ENCODE assay signal across 31 cellular contexts in the genomic region with DNA sequence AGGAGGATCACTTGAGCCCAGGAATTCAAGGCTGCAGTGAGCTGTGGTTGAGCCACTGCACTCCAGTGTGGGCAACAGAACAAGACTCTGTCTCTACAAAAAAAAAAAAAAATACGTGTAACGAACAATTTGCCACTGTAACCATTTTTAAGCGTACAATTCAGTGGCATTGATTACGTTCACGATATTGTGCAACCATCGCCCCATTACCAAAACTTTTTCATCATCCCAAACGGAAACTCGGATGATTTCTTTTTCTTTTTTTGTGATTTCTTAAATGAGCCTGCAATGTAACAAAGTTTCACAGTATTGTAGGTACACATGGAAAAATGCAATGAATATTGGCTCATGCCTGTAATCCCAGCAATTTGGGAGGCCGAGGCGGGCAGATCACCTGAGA. TPM values are rescaled to one million over a fixed set of nuclear protein-coding genes. Genes with fewer than 3 reads are reported as not detected.
DNase-seq lines count a peak whose midpoint lies in the region; ATAC-seq, FAIRE-seq and TF ChIP-seq lines count a peak whose summit lies in the region.
"Had no signal": no experiment of that assay in that cellular context is flagged by ENCODE, and none has a peak within 500 bp of the region (broad histone marks: within the 10 kb centered on the region; RNA-seq: fewer than 3 reads in every experiment).

No MANE protein-coding gene starts in this region.

- peaks cover 5% of the 10 kb centered on the region for H3K4me1 Mint-ChIP-seq in endodermal cell

- H3K4me2 ChIP-seq in HepG2 (ENCODE audit: low read depth, low read length) (no peak overlapping the region), K562 (ENCODE audit: insufficient read depth, low read length) (no peak overlapping the region)
- H3K4me2 ChIP-seq: BLaER1 had no signal

- DNase-seq in HepG2 (ENCODE audit: low spot score) = no peak
- DNase-seq in right lobe of liver = no peak
- DNase-seq in K562 (ENCODE audit: extremely low read depth in 1 of 4, low spot score in 3 of 4) = no peak
- no peak for DNase-seq in endodermal cell
- DNase-seq in tibial artery = no peak
- DNase-seq: 8988T; ACHN; BE2C; CD4-positive, alpha-beta memory T cell; CD4-positive, CD25-positive, alpha-beta regulatory T cell; CD8-positive, alpha-beta memory T cell; COR-L47; DMS 273 treated with DMSO at 0.1 percent for 48 hours; DMS153; DMS53; DMS79; DND-41; EL; GDM1 had no signal

- no peak overlapping the region for H3K4me3 Mint-ChIP-seq in endodermal cell
- H3K4me3 Mint-ChIP-seq: CD14-positive monocyte; CD4-positive, alpha-beta memory T cell; CD4-positive, CD25-positive, alpha-beta regulatory T cell; CD8-positive, alpha-beta memory T cell had no signal

- H3K27me3 Mint-ChIP-seq in endodermal cell (ENCODE audit: insufficient read depth) = no peaks in the 10 kb centered on the region

- POLR2A ChIA-PET in HepG2 (lab: Yijun Ruan, JAX) = no interaction called here
- POLR2A ChIA-PET in K562 (lab: Yijun Ruan, JAX) = no interaction called here

- H3K4me3 ChIP-seq in HepG2 (replicated peaks in 1 of 3; ENCODE audit: insufficient read depth in 1 of 3, low read depth in 2 of 3, low read length in 3 of 3) = no peak overlapping the region
- H3K4me3 ChIP-seq in right lobe of liver = no peak overlapping the region
- no peak overlapping the region for H3K4me3 ChIP-seq in K562
- no peak overlapping the region for H3K4me3 ChIP-seq in endodermal cell (ENCODE audit: low read length)
- H3K4me3 ChIP-seq in tibial artery = no peak overlapping the region
- H3K4me3 ChIP-seq: BLaER1, GM12878 had no signal

- H3K9me3 ChIP-seq in HepG2 (ENCODE audit: low read length) = no peaks in the 10 kb centered on the region
- H3K9me3 ChIP-seq in right lobe of liver = no peaks in the 10 kb centered on the region
- H3K9me3 ChIP-seq in K562 (replicated peaks; ENCODE audit: control insufficient read depth, insufficient read depth, low read depth, low read length) = no peaks in the 10 kb centered on the region; the same call in 1 of the 2 replicates
- H3K9me3 ChIP-seq in endodermal cell (ENCODE audit: control insufficient read depth, low read length) = no peaks in the 10 kb centered on the region
- H3K9me3 ChIP-seq in tibial artery = no peaks in the 10 kb centered on the region
- H3K9me3 ChIP-seq: BE2C, BLaER1 had no signal

- no peak for ATAC-seq in HepG2
- ATAC-seq in right lobe of liver = no peak
- no peak for ATAC-seq in K562
- no peak for ATAC-seq in GM19351 (IDR thresholded peaks at IDR 0.05; ENCODE audit: unreplicated experiment)
- no peak for ATAC-seq in HG02610 (IDR thresholded peaks at IDR 0.05; ENCODE audit: unreplicated experiment)
- ATAC-seq: GM12878 had no signal

- no peaks in the 10 kb centered on the region for H3K9me1 ChIP-seq in K562 (ENCODE audit: control insufficient read depth, insufficient read depth, low read length)

- peaks cover 3% of the 10 kb centered on the region for H3K9me3 Mint-ChIP-seq in endodermal cell
- H3K9me3 Mint-ChIP-seq: CD4-positive, alpha-beta memory T cell; CD4-positive, CD25-positive, alpha-beta regulatory T cell; CD8-positive, alpha-beta memory T cell had no signal

- H3K36me3 Mint-ChIP-seq in endodermal cell (ENCODE audit: low read depth) = no peaks in the 10 kb centered on the region
- H3K36me3 Mint-ChIP-seq: CD14-positive monocyte; CD4-positive, alpha-beta memory T cell; CD4-positive, CD25-positive, alpha-beta regulatory T cell; CD8-positive, alpha-beta memory T cell had no signal

- peaks cover 27% of the 10 kb centered on the region for H3K4me1 ChIP-seq in HepG2 (ENCODE audit: insufficient read depth, low read length)
- H3K4me1 ChIP-seq in right lobe of liver = no peaks in the 10 kb centered on the region
- H3K4me1 ChIP-seq in K562 (replicated peaks in 1 of 2; ENCODE audit: control insufficient read depth in 2 of 2, insufficient read depth in 2 of 2, low read length in 2 of 2) = peaks cover 0 to 20% of the 10 kb centered on the region in 2 experiments; a peak in 2 of 5 replicates
- no peaks in the 10 kb centered on the region for H3K4me1 ChIP-seq in endodermal cell (ENCODE audit: control insufficient read depth, insufficient read depth, low read length)
- peaks cover 0 to 8% (median 0%) of the 10 kb centered on the region in 4 donors for H3K4me1 ChIP-seq in tibial artery

- FAIRE-seq in HepG2 (lab: Jason Lieb, UNC) (no peak), K562 (lab: Jason Lieb, UNC) (no peak)
- FAIRE-seq: A204.1, GM12878, GM12892, GM18507 had no signal

- 53% methylated on average over 10 of the region's 10 CpGs for WGBS in HepG2 (ENCODE audit: low lambda C conversion rate)
- 78% methylated on average over 10 of the region's 10 CpGs for WGBS in right lobe of liver (ENCODE audit: insufficient coverage, low coverage, low lambda C conversion rate, missing lambda C conversion rate)
- 20% methylated on average over 10 of the region's 10 CpGs for WGBS in K562 (ENCODE audit: insufficient coverage, low coverage, missing lambda C conversion rate)
- 94% methylated on average over 8 to 10 of the region's 10 CpGs for WGBS in endodermal cell (ENCODE audit: insufficient coverage in 1 of 2, insufficient read length in 1 of 2), 2 experiments

- no peak overlapping the region for H3K27ac Mint-ChIP-seq in endodermal cell
- H3K27ac Mint-ChIP-seq: CD14-positive monocyte; CD4-positive, alpha-beta memory T cell; CD4-positive, CD25-positive, alpha-beta regulatory T cell; CD8-positive, alpha-beta memory T cell had no signal

- TF ChIP-seq RAD21 in HepG2 (CRISPR knock-in tag; IDR thresholded peaks at IDR 0.05) (no peak), K562 (CRISPR knock-in tag; conservative IDR thresholded peaks at IDR 0.05 in 1 of 2, IDR thresholded peaks at IDR 0.05 in 1 of 2) (no peak)

- H3K9ac ChIP-seq in HepG2 (ENCODE audit: insufficient read depth, low read depth, low read length) (no peak overlapping the region), K562 (ENCODE audit: insufficient read depth in 1 of 2, low read depth in 2 of 2, low read length in 2 of 2) (no peak overlapping the region), endodermal cell (ENCODE audit: extremely low read depth, low read length, poor library complexity, severe bottlenecking) (no peak overlapping the region)
- H3K9ac ChIP-seq: BLaER1 had no signal

- in situ Hi-C loops in HepG2 (cut with HindIII; ENCODE audit: extremely low pct_ligation_motif_present, low pct_unique_long_range_greater_than_20kb) (no loop called here), K562 (cut with MboI) (no loop called here)

- H3K36me3 ChIP-seq in HepG2 (replicated peaks in 1 of 2; ENCODE audit: control insufficient read depth in 1 of 2, insufficient read depth in 2 of 2, low read length in 2 of 2) = no peaks in the 10 kb centered on the region
- H3K36me3 ChIP-seq in right lobe of liver = no peaks in the 10 kb centered on the region
- H3K36me3 ChIP-seq in K562 (ENCODE audit: control insufficient read depth, insufficient read depth, low read length) = no peaks in the 10 kb centered on the region
- H3K36me3 ChIP-seq in endodermal cell (ENCODE audit: control insufficient read depth, insufficient read depth, low read length) = no peaks in the 10 kb centered on the region
- no peaks in the 10 kb centered on the region for H3K36me3 ChIP-seq in tibial artery
- H3K36me3 ChIP-seq: BE2C, BLaER1 had no signal

- H3K27me3 ChIP-seq in HepG2 (ENCODE audit: control insufficient read depth in 1 of 2, insufficient read depth in 2 of 2, low read length in 2 of 2) (peaks cover 4 to 16% of the 10 kb centered on the region in 2 experiments; a peak in 4 of 5 replicates), right lobe of liver (no peaks in the 10 kb centered on the region), K562 (ENCODE audit: control insufficient read depth in 2 of 2, insufficient read depth in 2 of 2, low read length in 2 of 2) (peaks cover 2 to 25% of the 10 kb centered on the region in 2 experiments; a peak in 4 of 5 replicates), endodermal cell (ENCODE audit: control insufficient read depth, insufficient read depth, low read length, poor library complexity, severe bottlenecking) (no peaks in the 10 kb centered on the region), tibial artery (peaks cover 0 to 30% of the 10 kb centered on the region in 2 donors)
- H3K27me3 ChIP-seq: BE2C, BLaER1 had no signal

- TF ChIP-seq POLR2A in HepG2 (IDR thresholded peaks at IDR 0.05; ENCODE audit: insufficient read depth in 1 of 2, low read depth in 2 of 2, low read length in 2 of 2) = no peak
- no peak for TF ChIP-seq POLR2A in right lobe of liver (IDR thresholded peaks at IDR 0.05)
- TF ChIP-seq POLR2A in K562 (conservative IDR thresholded peaks at IDR 0.05) = no peak

- TF ChIP-seq EP300 in HepG2 (IDR thresholded peaks at IDR 0.05; ENCODE audit: low read depth in 2 of 2, low read length in 2 of 2) = no peak
- TF ChIP-seq EP300 in HepG2 (CRISPR knock-in tag; IDR thresholded peaks at IDR 0.05; ENCODE audit: borderline replicate concordance) = no peak
- no peak for TF ChIP-seq EP300 in K562 (IDR thresholded peaks at IDR 0.05; ENCODE audit: low read length)

- intact Hi-C loops in HepG2 (cut with micrococcal nuclease; ENCODE audit: unreplicated experiment) (no loop called here), right lobe of liver (cut with DNase I) (no loop called here), K562 (cut with micrococcal nuclease) (no loop called here), tibial artery (cut with DNase I; ENCODE audit: low total_unique reads) (no loop called here)

- TF ChIP-seq CTCF in HepG2 (CRISPR knock-in tag; IDR thresholded peaks at IDR 0.05) (no peak), right lobe of liver (IDR thresholded peaks at IDR 0.05) (no peak), K562 (IDR thresholded peaks at IDR 0.05 in 2 of 3, conservative IDR thresholded peaks at IDR 0.05 in 1 of 3; ENCODE audit: insufficient read depth in 2 of 3, low read depth in 1 of 3, low read length in 3 of 3) (no peak), endodermal cell (conservative IDR thresholded peaks at IDR 0.05) (no peak), tibial artery (IDR thresholded peaks at IDR 0.05) (no peak)

- no peak overlapping the region for H3K27ac ChIP-seq in HepG2 (ENCODE audit: extremely low read length, insufficient read depth, low read length)
- no peak overlapping the region for H3K27ac ChIP-seq in right lobe of liver
- H3K27ac ChIP-seq in K562 (ENCODE audit: extremely low read depth, low read depth, low read length) = no peak overlapping the region
- peak overlapping the region; percentile 93 for H3K27ac ChIP-seq in endodermal cell (ENCODE audit: low read depth, low read length)
- H3K27ac ChIP-seq in tibial artery = no peak overlapping the region
- H3K27ac ChIP-seq: BLaER1 had no signal

- H4K20me1 ChIP-seq in HepG2 (ENCODE audit: insufficient read depth, low read length) (no peaks in the 10 kb centered on the region), K562 (replicated peaks; ENCODE audit: control insufficient read depth, insufficient read depth, low read length) (peaks cover 3% of the 10 kb centered on the region; the same call in 1 of the 2 replicates)
- H4K20me1 ChIP-seq: BLaER1 had no signal

- BruUV-seq in HepG2 (replicated peaks; lab: Mats Ljungman, UMichigan) (no TSS peak), K562 (replicated peaks; lab: Mats Ljungman, UMichigan) (no TSS peak)

- CTCF ChIA-PET in HepG2 (lab: Yijun Ruan, JAX; ENCODE audit: low intra/inter-chr PET ratio, low total read pairs) (interaction anchor here (2.2 kb wide), 1 partner anchor 15 kb away, joined by 6 read pairs; no protein-coding TSS in a partner anchor), K562 (lab: Yijun Ruan, JAX; ENCODE audit: low intra/inter-chr PET ratio) (no interaction called here)

- H2AFZ ChIP-seq in HepG2 (ENCODE audit: low read length) (no peak overlapping the region), K562 (ENCODE audit: low read depth, low read length) (no peak overlapping the region)

- no peaks in the 10 kb centered on the region for H3K79me2 ChIP-seq in HepG2 (ENCODE audit: insufficient read depth, low read length)
- H3K79me2 ChIP-seq in K562 (ENCODE audit: control insufficient read depth, insufficient read depth, low read length) = no peaks in the 10 kb centered on the region

RNA-seq across cellular contexts. Expression of a gene that starts 9.5 kb away (rescaled TPM):
- not detected in 2 replicates for total RNA-seq in HepG2 (2016; rRNA removed; fragmentation: Illumina TruSeq; extraction: Trizol)
- total RNA-seq in HepG2 (2016; cell fraction: cytosol; rRNA removed; fragmentation: Illumina TruSeq; extraction: Trizol; ENCODE audit: low read depth) = not detected in 2 replicates
- not detected in 2 replicates for total RNA-seq in HepG2 (2016; cell fraction: insoluble cytoplasmic fraction; rRNA removed; fragmentation: Illumina TruSeq; extraction: Trizol)
- not detected in 2 replicates for total RNA-seq in HepG2 (2016; cell fraction: membrane; rRNA removed; fragmentation: Illumina TruSeq; extraction: Trizol)
- not detected in 2 replicates for total RNA-seq in HepG2 (2016; cell fraction: nucleus; rRNA removed; fragmentation: Illumina TruSeq; extraction: Trizol)
- polyA plus RNA-seq in HepG2 (2011; rRNA removed) = not detected in 2 replicates
- not detected in 2 replicates for polyA plus RNA-seq in HepG2 (2011; cell fraction: cytosol; rRNA removed)
- polyA plus RNA-seq in HepG2 (2011; cell fraction: nucleus; rRNA removed) = not detected in 2 replicates
- polyA plus RNA-seq in HepG2 (2012) = not detected in 2 replicates
- polyA plus RNA-seq in HepG2 (2016; cell fraction: cytosol; fragmentation: Illumina TruSeq; extraction: Trizol; ENCODE audit: low read depth) = not detected in 2 replicates
- polyA plus RNA-seq in HepG2 (2016; cell fraction: insoluble cytoplasmic fraction; fragmentation: Illumina TruSeq; extraction: Trizol; ENCODE audit: low read depth) = not detected in 2 replicates
- polyA plus RNA-seq in HepG2 (2016; cell fraction: membrane; fragmentation: Illumina TruSeq; extraction: Trizol; ENCODE audit: low read depth) = not detected in 2 replicates
- not detected in 2 replicates for polyA plus RNA-seq in HepG2 (2016; cell fraction: nucleus; fragmentation: Illumina TruSeq; extraction: Trizol; ENCODE audit: insufficient read depth, low read depth)
- not detected in 2 replicates for polyA minus RNA-seq in HepG2 (2011; rRNA and poly(A)+ RNA removed; ENCODE audit: low replicate concordance)
- polyA minus RNA-seq in HepG2 (2011; cell fraction: cytosol; rRNA and poly(A)+ RNA removed) = not detected in 2 replicates
- polyA minus RNA-seq in HepG2 (2011; cell fraction: nucleus; rRNA and poly(A)+ RNA removed) = not detected in 2 replicates
- not detected for total RNA-seq in right lobe of liver
- not detected in 2 replicates for total RNA-seq in K562 (2011; cell fraction: chromatin; rRNA removed; ENCODE audit: low replicate concordance)
- total RNA-seq in K562 (2011; cell fraction: nucleolus; rRNA removed) = not detected in 2 replicates
- not detected in 2 replicates for total RNA-seq in K562 (2011; cell fraction: nucleoplasm; rRNA removed)
- not detected in 2 replicates for total RNA-seq in K562 (2014; rRNA removed)
- not detected in 2 replicates for total RNA-seq in K562 (2014; rRNA removed; fragmentation: Illumina TruSeq; extraction: Trizol)
- total RNA-seq in K562 (2015; rRNA removed; fragmentation: Illumina TruSeq; extraction: Trizol) = not detected in 2 replicates
- total RNA-seq in K562 (2021) = not detected in 2 replicates
- polyA plus RNA-seq in K562 (2011; rRNA removed) = not detected in 2 replicates
- not detected in 2 replicates for polyA plus RNA-seq in K562 (2011; cell fraction: cytosol; rRNA removed)
- polyA plus RNA-seq in K562 (2011; cell fraction: nucleus; rRNA removed) = not detected in 2 replicates
- polyA plus RNA-seq in K562 (2012) = not detected in 2 replicates
- not detected in 2 replicates for polyA plus RNA-seq in K562 (2014; fragmentation: Illumina TruSeq; extraction: Trizol)
- polyA plus RNA-seq in K562 (2014; fragmentation: Nextera tagmentation; extraction: Ambion mirVana) = not detected
- not detected in 2 replicates for polyA plus RNA-seq in K562 (2014; rRNA removed)
- polyA minus RNA-seq in K562 (2011; rRNA and poly(A)+ RNA removed) = not detected in 2 replicates
- polyA minus RNA-seq in K562 (2011; cell fraction: cytosol; rRNA and poly(A)+ RNA removed) = not detected in 2 replicates
- not detected in 2 replicates for polyA minus RNA-seq in K562 (2011; cell fraction: nucleus; rRNA and poly(A)+ RNA removed)
- total RNA-seq in endodermal cell = not detected
- polyA plus RNA-seq in endodermal cell (2013, experiment 1 of 2) = not detected
- polyA plus RNA-seq in endodermal cell (2013, experiment 2 of 2) = not detected
- total RNA-seq: A673; CD4-positive, alpha-beta memory T cell; CD4-positive, CD25-positive, alpha-beta regulatory T cell; CD8-positive, alpha-beta memory T cell; Daoy; G401; GM12878 had no signal
- polyA plus RNA-seq: AG04450; CD14-positive monocyte; CD4-positive, alpha-beta memory T cell; CD4-positive, CD25-positive, alpha-beta regulatory T cell; CD8-positive, alpha-beta memory T cell; GM12878 had no signal

RNA-seq across cellular contexts. Expression of a gene that starts 52.9 kb away (rescaled TPM):
- total RNA-seq in HepG2 (2016; rRNA removed; fragmentation: Illumina TruSeq; extraction: Trizol) = 0.44 TPM in 1 of 2 replicates, not detected in the other
- total RNA-seq in HepG2 (2016; cell fraction: cytosol; rRNA removed; fragmentation: Illumina TruSeq; extraction: Trizol; ENCODE audit: low read depth) = not detected in 2 replicates
- 0.18 and 0.80 TPM in 2 replicates for total RNA-seq in HepG2 (2016; cell fraction: insoluble cytoplasmic fraction; rRNA removed; fragmentation: Illumina TruSeq; extraction: Trizol)
- total RNA-seq in HepG2 (2016; cell fraction: membrane; rRNA removed; fragmentation: Illumina TruSeq; extraction: Trizol) = 0.22 and 0.24 TPM in 2 replicates
- total RNA-seq in HepG2 (2016; cell fraction: nucleus; rRNA removed; fragmentation: Illumina TruSeq; extraction: Trizol) = 0.19 and 0.81 TPM in 2 replicates
- 1.5 and 1.6 TPM in 2 replicates for polyA plus RNA-seq in HepG2 (2011; rRNA removed)
- 1.1 and 2.1 TPM in 2 replicates for polyA plus RNA-seq in HepG2 (2011; cell fraction: cytosol; rRNA removed)
- 3.6 and 4.6 TPM in 2 replicates for polyA plus RNA-seq in HepG2 (2011; cell fraction: nucleus; rRNA removed)
- 0.72 and 1.2 TPM in 2 replicates for polyA plus RNA-seq in HepG2 (2012)
- 0.07 and 0.11 TPM in 2 replicates for polyA plus RNA-seq in HepG2 (2016; cell fraction: cytosol; fragmentation: Illumina TruSeq; extraction: Trizol; ENCODE audit: low read depth)
- 0.16 TPM in 1 of 2 replicates, not detected in the other for polyA plus RNA-seq in HepG2 (2016; cell fraction: insoluble cytoplasmic fraction; fragmentation: Illumina TruSeq; extraction: Trizol; ENCODE audit: low read depth)
- polyA plus RNA-seq in HepG2 (2016; cell fraction: membrane; fragmentation: Illumina TruSeq; extraction: Trizol; ENCODE audit: low read depth) = 0.12 and 0.18 TPM in 2 replicates
- 0.70 and 1.00 TPM in 2 replicates for polyA plus RNA-seq in HepG2 (2016; cell fraction: nucleus; fragmentation: Illumina TruSeq; extraction: Trizol; ENCODE audit: insufficient read depth, low read depth)
- polyA minus RNA-seq in HepG2 (2011; rRNA and poly(A)+ RNA removed; ENCODE audit: low replicate concordance) = 3.4 and 11.1 TPM in 2 replicates
- 1.5 TPM in 2 replicates for polyA minus RNA-seq in HepG2 (2011; cell fraction: cytosol; rRNA and poly(A)+ RNA removed)
- polyA minus RNA-seq in HepG2 (2011; cell fraction: nucleus; rRNA and poly(A)+ RNA removed) = 2.4 and 4.6 TPM in 2 replicates
- total RNA-seq in right lobe of liver = 1 to 10 TPM; 1.0 to 4.3 (median 1.7) TPM
- 0.76 and 4.3 TPM in 2 replicates for total RNA-seq in K562 (2011; cell fraction: chromatin; rRNA removed; ENCODE audit: low replicate concordance)
- 3.6 and 4.7 TPM in 2 replicates for total RNA-seq in K562 (2011; cell fraction: nucleolus; rRNA removed)
- 2.0 and 2.1 TPM in 2 replicates for total RNA-seq in K562 (2011; cell fraction: nucleoplasm; rRNA removed)
- 0.49 and 0.73 TPM in 2 replicates for total RNA-seq in K562 (2014; rRNA removed)
- 0.18 and 0.22 TPM in 2 replicates for total RNA-seq in K562 (2014; rRNA removed; fragmentation: Illumina TruSeq; extraction: Trizol)
- 0.25 and 0.30 TPM in 2 replicates for total RNA-seq in K562 (2015; rRNA removed; fragmentation: Illumina TruSeq; extraction: Trizol)
- total RNA-seq in K562 (2021) = 0.81 and 0.89 TPM in 2 replicates
- polyA plus RNA-seq in K562 (2011; rRNA removed) = 0.86 and 1.2 TPM in 2 replicates
- 1.4 and 2.5 TPM in 2 replicates for polyA plus RNA-seq in K562 (2011; cell fraction: cytosol; rRNA removed)
- 4.7 and 6.5 TPM in 2 replicates for polyA plus RNA-seq in K562 (2011; cell fraction: nucleus; rRNA removed)
- 0.43 and 0.47 TPM in 2 replicates for polyA plus RNA-seq in K562 (2012)
- 0.24 and 0.39 TPM in 2 replicates for polyA plus RNA-seq in K562 (2014; fragmentation: Illumina TruSeq; extraction: Trizol)
- polyA plus RNA-seq in K562 (2014; fragmentation: Nextera tagmentation; extraction: Ambion mirVana) = under 1 TPM in 1 of 2 experiments, not detected in 1; 0.03 TPM
- 0.25 and 0.28 TPM in 2 replicates for polyA plus RNA-seq in K562 (2014; rRNA removed)
- polyA minus RNA-seq in K562 (2011; rRNA and poly(A)+ RNA removed) = 0.45 and 0.49 TPM in 2 replicates
- polyA minus RNA-seq in K562 (2011; cell fraction: cytosol; rRNA and poly(A)+ RNA removed) = 0.91 and 1.0 TPM in 2 replicates
- 3.6 and 3.8 TPM in 2 replicates for polyA minus RNA-seq in K562 (2011; cell fraction: nucleus; rRNA and poly(A)+ RNA removed)
- 10 to 100 TPM; 16.0 to 47.2 TPM for total RNA-seq in endodermal cell
- 54.6 TPM for polyA plus RNA-seq in endodermal cell (2013, experiment 1 of 2)
- 43.4 TPM for polyA plus RNA-seq in endodermal cell (2013, experiment 2 of 2)
